In the genomic region with DNA sequence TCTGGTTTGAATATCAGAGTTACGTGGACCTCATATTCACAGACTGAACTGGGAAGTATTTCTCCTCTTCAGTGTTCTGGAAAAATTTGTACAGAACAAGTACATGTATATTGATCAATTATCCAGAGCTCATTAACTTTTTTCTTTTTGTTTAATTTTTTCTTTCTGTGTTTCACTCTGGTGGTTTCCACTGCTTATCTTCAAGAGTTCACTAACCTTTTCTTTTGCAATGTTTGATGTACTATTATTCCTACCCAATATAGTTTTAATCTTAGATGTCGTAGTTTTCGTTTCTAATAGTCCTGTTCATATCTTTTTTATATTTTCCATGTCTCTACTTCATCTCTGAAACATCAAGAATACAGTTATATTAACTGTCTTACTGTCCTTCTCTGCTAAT, we compare ENCODE assay signal across 27 cellular contexts. TPM values are rescaled to one million over a fixed set of nuclear protein-coding genes. Genes with fewer than 3 reads are reported as not detected.
DNase-seq lines count a peak whose midpoint lies in the region; ATAC-seq, FAIRE-seq and TF ChIP-seq lines count a peak whose summit lies in the region.
"Had no signal": no experiment of that assay in that cellular context is flagged by ENCODE, and none has a peak within 500 bp of the region (broad histone marks: within the 10 kb centered on the region; RNA-seq: fewer than 3 reads in every experiment).

No MANE protein-coding gene starts in this region.

- H3K27me3 Mint-ChIP-seq in activated T-cell treated with anti-CD3 and anti-CD28 coated beads, Interleukin-2, amount 50 U/mL, for 72 hours (ENCODE audit: low read depth) = no peaks in the 10 kb centered on the region
- H3K27me3 Mint-ChIP-seq in activated T-cell treated with anti-CD3 and anti-CD28 coated beads, Interleukin-2, amount 50 U/mL, for 24 hours = no peaks in the 10 kb centered on the region
- no peaks in the 10 kb centered on the region for H3K27me3 Mint-ChIP-seq in mesothelial cell of epicardium (ENCODE audit: low read depth)
- H3K27me3 Mint-ChIP-seq: CD4-positive, alpha-beta T cell; CD8-positive, alpha-beta memory T cell had no signal

- CTCF ChIA-PET in HepG2 (lab: Yijun Ruan, JAX; ENCODE audit: low intra/inter-chr PET ratio, low total read pairs) = no interaction called here

- H3K4me3 Mint-ChIP-seq in activated T-cell treated with anti-CD3 and anti-CD28 coated beads, Interleukin-2, amount 50 U/mL, for 72 hours = no peak overlapping the region
- H3K4me3 Mint-ChIP-seq in activated T-cell treated with anti-CD3 and anti-CD28 coated beads, Interleukin-2, amount 50 U/mL, for 24 hours = no peak overlapping the region
- no peak overlapping the region for H3K4me3 Mint-ChIP-seq in mesothelial cell of epicardium
- H3K4me3 Mint-ChIP-seq: CD14-positive monocyte; CD4-positive, alpha-beta T cell; CD8-positive, alpha-beta memory T cell; GM23338; HFFc6 had no signal

- peaks cover 3 to 32% of the 10 kb centered on the region in 2 experiments; a peak in 3 of 5 replicates for H3K36me3 ChIP-seq in HepG2 (replicated peaks in 1 of 2; ENCODE audit: control insufficient read depth in 1 of 2, insufficient read depth in 2 of 2, low read length in 2 of 2)
- H3K36me3 ChIP-seq: BE2C had no signal

- 97% methylated on average over 3 of the region's 3 CpGs for WGBS in HepG2 (ENCODE audit: low lambda C conversion rate)

- H3K27ac Mint-ChIP-seq in activated T-cell treated with anti-CD3 and anti-CD28 coated beads, Interleukin-2, amount 50 U/mL, for 72 hours = peak overlapping the region; percentile 51
- H3K27ac Mint-ChIP-seq in activated T-cell treated with anti-CD3 and anti-CD28 coated beads, Interleukin-2, amount 50 U/mL, for 24 hours = no peak overlapping the region
- H3K27ac Mint-ChIP-seq in mesothelial cell of epicardium = peak overlapping the region; percentile 52
- H3K27ac Mint-ChIP-seq: CD14-positive monocyte; CD4-positive, alpha-beta T cell; GM23338; HFFc6 had no signal

- H3K79me2 ChIP-seq in HepG2 (ENCODE audit: insufficient read depth, low read length) = no peaks in the 10 kb centered on the region

- POLR2A ChIA-PET in HepG2 (lab: Yijun Ruan, JAX) = no interaction called here

- H3K4me3 ChIP-seq in HepG2 (replicated peaks in 1 of 3; ENCODE audit: insufficient read depth in 1 of 3, low read depth in 2 of 3, low read length in 3 of 3) = no peak overlapping the region
- H3K4me3 ChIP-seq: A549; BLaER1 treated with 17β-estradiol and CSF1 and Interleukin-3, amounts not matched to agents 10 nM and 100 nM; GM23338; HAP-1 had no signal

- no peaks in the 10 kb centered on the region for H3K27me3 ChIP-seq in HepG2 (ENCODE audit: control insufficient read depth in 1 of 2, insufficient read depth in 2 of 2, low read length in 2 of 2)
- H3K27me3 ChIP-seq: BE2C; BLaER1 treated with 17β-estradiol and CSF1 and Interleukin-3, amounts not matched to agents 10 nM and 100 nM had no signal

- H3K4me2 ChIP-seq in HepG2 (ENCODE audit: low read depth, low read length) = no peak overlapping the region
- H3K4me2 ChIP-seq: A549; BLaER1 treated with 17β-estradiol and CSF1 and Interleukin-3, amounts not matched to agents 10 nM and 100 nM; GM23338 had no signal

- intact Hi-C loops in HepG2 (cut with micrococcal nuclease; ENCODE audit: unreplicated experiment) (no loop called here), left ventricle myocardium superior (cut with micrococcal nuclease) (no loop called here)

- TSS peak; percentile 11 for BruUV-seq in HepG2 (replicated peaks; lab: Mats Ljungman, UMichigan)

- no peaks in the 10 kb centered on the region for H3K9me3 Mint-ChIP-seq in activated T-cell treated with anti-CD3 and anti-CD28 coated beads, Interleukin-2, amount 50 U/mL, for 72 hours
- no peaks in the 10 kb centered on the region for H3K9me3 Mint-ChIP-seq in activated T-cell treated with anti-CD3 and anti-CD28 coated beads, Interleukin-2, amount 50 U/mL, for 24 hours
- H3K9me3 Mint-ChIP-seq in mesothelial cell of epicardium = no peaks in the 10 kb centered on the region
- H3K9me3 Mint-ChIP-seq: CD4-positive, alpha-beta T cell; CD8-positive, alpha-beta memory T cell; GM23338; HFFc6 had no signal

- no peak overlapping the region for H3K9ac ChIP-seq in HepG2 (ENCODE audit: insufficient read depth, low read depth, low read length)
- H3K9ac ChIP-seq: BLaER1 treated with 17β-estradiol and CSF1 and Interleukin-3, amounts not matched to agents 10 nM and 100 nM had no signal

- TF ChIP-seq RAD21 in HepG2 (CRISPR knock-in tag; IDR thresholded peaks at IDR 0.05) = no peak

- H3K36me3 Mint-ChIP-seq in activated T-cell treated with anti-CD3 and anti-CD28 coated beads, Interleukin-2, amount 50 U/mL, for 72 hours (ENCODE audit: insufficient read depth in 2 of 2) = peaks cover 3 to 19% of the 10 kb centered on the region in 2 donors
- H3K36me3 Mint-ChIP-seq in activated T-cell treated with anti-CD3 and anti-CD28 coated beads, Interleukin-2, amount 50 U/mL, for 24 hours (ENCODE audit: low read depth) = peaks cover 70% of the 10 kb centered on the region
- peaks cover 33% of the 10 kb centered on the region for H3K36me3 Mint-ChIP-seq in mesothelial cell of epicardium

- TF ChIP-seq POLR2A in HepG2 (IDR thresholded peaks at IDR 0.05; ENCODE audit: insufficient read depth in 1 of 2, low read depth in 2 of 2, low read length in 2 of 2) = no peak

- H4K20me1 ChIP-seq in HepG2 (ENCODE audit: insufficient read depth, low read length) = 0 out of 2 replicates have a peak, but pooled peaks cover 3% of the 10 kb centered on the region

- peaks cover 2% of the 10 kb centered on the region for H3K4me1 Mint-ChIP-seq in activated T-cell treated with anti-CD3 and anti-CD28 coated beads, Interleukin-2, amount 50 U/mL, for 72 hours (ENCODE audit: low read depth)
- peaks cover 13% of the 10 kb centered on the region for H3K4me1 Mint-ChIP-seq in activated T-cell treated with anti-CD3 and anti-CD28 coated beads, Interleukin-2, amount 50 U/mL, for 24 hours (ENCODE audit: low read depth)
- no peaks in the 10 kb centered on the region for H3K4me1 Mint-ChIP-seq in mesothelial cell of epicardium
- H3K4me1 Mint-ChIP-seq: CD14-positive monocyte, GM23338 had no signal

- ATAC-seq in activated T-cell treated with anti-CD3 and anti-CD28 coated beads, Interleukin-2, amount 50 U/mL, for 72 hours (replicated peaks in 1 of 2) = no peak
- ATAC-seq in HepG2 = no peak
- no peak for ATAC-seq in left ventricle myocardium superior
- ATAC-seq: A549, GM23338 had no signal

- H3K4me1 ChIP-seq in HepG2 (ENCODE audit: insufficient read depth, low read length) = no peaks in the 10 kb centered on the region
- H3K4me1 ChIP-seq: A549; BE2C; BLaER1 treated with 17β-estradiol and CSF1 and Interleukin-3, amounts not matched to agents 10 nM and 100 nM; HAP-1 had no signal

- no peaks in the 10 kb centered on the region for H3K9me3 ChIP-seq in HepG2 (ENCODE audit: low read length)
- H3K9me3 ChIP-seq: A549; BE2C; BLaER1 treated with 17β-estradiol and CSF1 and Interleukin-3, amounts not matched to agents 10 nM and 100 nM; HAP-1 had no signal

- in situ Hi-C loops in HepG2 (cut with HindIII; ENCODE audit: extremely low pct_ligation_motif_present, low pct_unique_long_range_greater_than_20kb) = no loop called here

- no peak for DNase-seq in activated T-cell treated with anti-CD3 and anti-CD28 coated beads, Interleukin-2, amount 50 U/mL, for 72 hours
- no peak for DNase-seq in activated T-cell treated with anti-CD3 and anti-CD28 coated beads, Interleukin-2, amount 50 U/mL, for 24 hours
- DNase-seq in HepG2 (ENCODE audit: low spot score) (no peak), mesothelial cell of epicardium (ENCODE audit: low spot score in 2 of 2, unreplicated experiment in 2 of 2) (no peak), HuH-7.5 (ENCODE audit: low spot score) (no peak), UCSD-AML1 (lab: John Stamatoyannopoulos, UW; ENCODE audit: unreplicated experiment) (no peak), left ventricle myocardium superior (no peak)
- DNase-seq: ACHN; AML-193; BE2C; CD4-positive, alpha-beta T cell; CD8-positive, alpha-beta memory T cell; DMS 273 treated with DMSO at 0.1 percent for 48 hours; DMS79; EL; GDM1; HFFc6 had no signal

- FAIRE-seq in HepG2 (lab: Jason Lieb, UNC) = no peak
- FAIRE-seq: A549, D721Med, GM12891, GM18507, H54 had no signal

- TF ChIP-seq EP300 in HepG2 (IDR thresholded peaks at IDR 0.05; ENCODE audit: low read depth in 2 of 2, low read length in 2 of 2) = no peak
- TF ChIP-seq EP300 in HepG2 (CRISPR knock-in tag; IDR thresholded peaks at IDR 0.05; ENCODE audit: borderline replicate concordance) = no peak

- H2AFZ ChIP-seq in HepG2 (ENCODE audit: low read length) = no peak overlapping the region
- H2AFZ ChIP-seq: GM23338 had no signal

- TF ChIP-seq CTCF in HepG2 (CRISPR knock-in tag; IDR thresholded peaks at IDR 0.05) = no peak
- no peak for TF ChIP-seq CTCF in mesothelial cell of epicardium (IDR thresholded peaks at IDR 0.05; ENCODE audit: unreplicated experiment)

- no peak overlapping the region for H3K27ac ChIP-seq in HepG2 (ENCODE audit: extremely low read length, insufficient read depth, low read length)
- H3K27ac ChIP-seq: 22Rv1; A549; BLaER1 treated with 17β-estradiol and CSF1 and Interleukin-3, amounts not matched to agents 10 nM and 100 nM had no signal

RNA-seq across cellular contexts. Expression of gene TUT4, which starts 46.5 kb away (rescaled TPM):
- total RNA-seq in activated T-cell treated with anti-CD3 and anti-CD28 coated beads, Interleukin-2, amount 50 U/mL, for 72 hours = 100 to 1,000 TPM; 108 to 120 TPM
- total RNA-seq in HepG2 (2016; rRNA removed; fragmentation: Illumina TruSeq; extraction: Trizol) (44.7 and 47.8 TPM in 2 replicates), mesothelial cell of epicardium (123 to 132 TPM (median 129 TPM) in 3 replicates), left ventricle myocardium superior (36.2 TPM)
- total RNA-seq in HepG2 (2016; cell fraction: cytosol; rRNA removed; fragmentation: Illumina TruSeq; extraction: Trizol; ENCODE audit: low read depth) = 31.1 and 33.0 TPM in 2 replicates
- 42.5 and 43.3 TPM in 2 replicates for total RNA-seq in HepG2 (2016; cell fraction: insoluble cytoplasmic fraction; rRNA removed; fragmentation: Illumina TruSeq; extraction: Trizol)
- total RNA-seq in HepG2 (2016; cell fraction: membrane; rRNA removed; fragmentation: Illumina TruSeq; extraction: Trizol) = 26.5 and 32.0 TPM in 2 replicates
- 84.6 and 87.9 TPM in 2 replicates for total RNA-seq in HepG2 (2016; cell fraction: nucleus; rRNA removed; fragmentation: Illumina TruSeq; extraction: Trizol)
- polyA plus RNA-seq in HepG2 (2011; rRNA removed) = 52.8 and 53.5 TPM in 2 replicates
- polyA plus RNA-seq in HepG2 (2011; cell fraction: cytosol; rRNA removed) = 17.7 and 21.7 TPM in 2 replicates
- 158 and 159 TPM in 2 replicates for polyA plus RNA-seq in HepG2 (2011; cell fraction: nucleus; rRNA removed)
- polyA plus RNA-seq in HepG2 (2012) = 49.2 and 50.3 TPM in 2 replicates
- polyA plus RNA-seq in HepG2 (2016; cell fraction: cytosol; fragmentation: Illumina TruSeq; extraction: Trizol; ENCODE audit: low read depth) = 1.9 and 2.0 TPM in 2 replicates
- 40.8 and 44.0 TPM in 2 replicates for polyA plus RNA-seq in HepG2 (2016; cell fraction: insoluble cytoplasmic fraction; fragmentation: Illumina TruSeq; extraction: Trizol; ENCODE audit: low read depth)
- 5.7 and 9.2 TPM in 2 replicates for polyA plus RNA-seq in HepG2 (2016; cell fraction: membrane; fragmentation: Illumina TruSeq; extraction: Trizol; ENCODE audit: low read depth)
- 169 and 172 TPM in 2 replicates for polyA plus RNA-seq in HepG2 (2016; cell fraction: nucleus; fragmentation: Illumina TruSeq; extraction: Trizol; ENCODE audit: insufficient read depth, low read depth)
- 33.2 and 43.4 TPM in 2 replicates for polyA minus RNA-seq in HepG2 (2011; rRNA and poly(A)+ RNA removed; ENCODE audit: low replicate concordance)
- 22.4 and 27.4 TPM in 2 replicates for polyA minus RNA-seq in HepG2 (2011; cell fraction: cytosol; rRNA and poly(A)+ RNA removed)
- 128 and 167 TPM in 2 replicates for polyA minus RNA-seq in HepG2 (2011; cell fraction: nucleus; rRNA and poly(A)+ RNA removed)
